Comparison of ENCODE assay signal across 17 cellular contexts in the genomic region with DNA sequence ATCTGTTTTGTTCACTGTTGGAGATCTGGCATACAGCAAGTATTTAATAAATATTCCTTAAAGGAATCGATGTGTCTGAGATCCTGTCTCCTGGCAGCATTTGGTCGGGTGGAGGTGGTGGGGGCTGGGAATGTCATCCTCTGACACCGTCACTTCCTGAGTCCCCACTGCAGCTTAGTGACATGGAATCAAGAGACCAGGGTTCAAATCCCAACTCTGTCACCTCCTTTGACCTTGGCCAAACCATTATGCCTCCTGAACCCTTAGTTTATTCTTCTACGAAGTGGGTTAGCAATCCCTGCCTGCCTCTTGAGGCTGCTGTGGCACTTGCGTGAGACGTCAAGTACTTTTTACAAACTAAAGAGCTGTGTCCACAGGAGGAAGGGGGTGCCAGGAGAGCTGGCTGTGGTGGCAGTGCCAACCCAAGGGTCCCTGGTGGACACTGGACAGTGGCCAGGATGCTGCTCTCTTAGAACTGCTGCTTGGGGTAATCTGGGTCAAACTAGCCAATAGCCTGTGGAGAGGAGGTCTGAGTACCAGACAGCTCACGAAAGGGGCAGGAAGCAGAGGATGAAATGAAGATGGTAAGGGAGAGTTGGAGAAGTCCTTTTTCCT. TPM values are rescaled to one million over a fixed set of nuclear protein-coding genes. Genes with fewer than 3 reads are reported as not detected.
DNase-seq lines count a peak whose midpoint lies in the region; ATAC-seq and TF ChIP-seq lines count a peak whose summit lies in the region.
"Had no signal": no experiment of that assay in that cellular context is flagged by ENCODE, and none has a peak within 500 bp of the region (broad histone marks: within the 10 kb centered on the region; RNA-seq: fewer than 3 reads in every experiment).

No MANE protein-coding gene starts in this region.

- H3K9ac ChIP-seq in endodermal cell (ENCODE audit: extremely low read depth, low read length, poor library complexity, severe bottlenecking) (no peak overlapping the region), neural progenitor cell (no peak overlapping the region)

- H3K27me3 ChIP-seq in endodermal cell (ENCODE audit: control insufficient read depth, insufficient read depth, low read length, poor library complexity, severe bottlenecking), result no peaks in the 10 kb centered on the region
- peaks cover 8% of the 10 kb centered on the region for H3K27me3 ChIP-seq in neural progenitor cell
- H3K27me3 ChIP-seq in esophagus squamous epithelium, result no peaks in the 10 kb centered on the region

- H3K27ac ChIP-seq in endodermal cell (ENCODE audit: low read depth, low read length) (no peak overlapping the region), neural progenitor cell (no peak overlapping the region), esophagus squamous epithelium (no peak overlapping the region)
- H3K27ac ChIP-seq: epithelial cell of prostate, foreskin keratinocyte had no signal

- no peak overlapping the region for H3K4me3 ChIP-seq in endodermal cell (ENCODE audit: low read length)
- H3K4me3 ChIP-seq in neural progenitor cell, result no peak overlapping the region
- no peak overlapping the region for H3K4me3 ChIP-seq in esophagus squamous epithelium

- no peaks in the 10 kb centered on the region for H4K20me1 ChIP-seq in neural progenitor cell (ENCODE audit: low read depth)

- no peak for ATAC-seq in T-helper 17 cell
- ATAC-seq in HG03469 (IDR thresholded peaks at IDR 0.05; ENCODE audit: unreplicated experiment), result no peak
- ATAC-seq: foreskin keratinocyte had no signal

- TF ChIP-seq POLR2A in esophagus squamous epithelium (IDR thresholded peaks at IDR 0.05), result no peak

- H3K9me3 Mint-ChIP-seq in endodermal cell, result no peaks in the 10 kb centered on the region
- H3K9me3 Mint-ChIP-seq in neural progenitor cell, result no peaks in the 10 kb centered on the region
- no peaks in the 10 kb centered on the region for H3K9me3 Mint-ChIP-seq in activated CD4-positive, alpha-beta T cell treated with anti-CD3 and anti-CD28 coated beads, Interleukin-2, amount 10 ng/mL, durations not matched to agents 24 days and 14 days
- H3K9me3 Mint-ChIP-seq: CD4-positive, alpha-beta T cell; HFFc6; mesothelial cell of epicardium had no signal

- DNase-seq in T-helper 17 cell (no peak), endodermal cell (peak; percentile 42), neural progenitor cell (ENCODE audit: low spot score) (no peak), superior temporal gyrus (ENCODE audit: extremely low spot score) (peak; percentile 12), esophagus squamous epithelium (lab: John Stamatoyannopoulos, UW) (no peak)
- DNase-seq in activated CD4-positive, alpha-beta T cell treated with anti-CD3 and anti-CD28 coated beads, Interleukin-2, amount 10 ng/mL, durations not matched to agents 24 days and 14 days, result no peak
- DNase-seq: activated CD4-positive, alpha-beta T cell treated with anti-CD3 and anti-CD28 coated beads for 1 hour; DMS153; foreskin keratinocyte; HFFc6; NCI-H1436; stimulated activated CD4-positive, alpha-beta T cell treated with anti-CD3 and anti-CD28 coated beads, Interleukin-12 subunit alpha, Interleukin-12 subunit beta, amount 100 ng/mL, for 4 hours; SW 1271 had no signal

- TF ChIP-seq CTCF in endodermal cell (conservative IDR thresholded peaks at IDR 0.05), result no peak
- no peak for TF ChIP-seq CTCF in neural progenitor cell (IDR thresholded peaks at IDR 0.05)
- no peak for TF ChIP-seq CTCF in esophagus squamous epithelium (IDR thresholded peaks at IDR 0.05)

- no peaks in the 10 kb centered on the region for H3K79me2 ChIP-seq in neural progenitor cell (ENCODE audit: low read depth)

- H2AFZ ChIP-seq in neural progenitor cell (replicated peaks), result no peak overlapping the region

- peak overlapping the region; percentile 59 for H3K27ac Mint-ChIP-seq in T-helper 17 cell
- H3K27ac Mint-ChIP-seq in endodermal cell, result no peak overlapping the region
- H3K27ac Mint-ChIP-seq in neural progenitor cell, result peak overlapping the region; percentile 63
- H3K27ac Mint-ChIP-seq in activated CD4-positive, alpha-beta T cell treated with anti-CD3 and anti-CD28 coated beads, Interleukin-2, amount 10 ng/mL, durations not matched to agents 24 days and 14 days, result no peak overlapping the region
- H3K27ac Mint-ChIP-seq: CD4-positive, alpha-beta T cell; HFFc6; mesothelial cell of epicardium had no signal

- no peaks in the 10 kb centered on the region for H3F3A ChIP-seq in neural progenitor cell (ENCODE audit: low read depth)

- intact Hi-C loops in activated CD4-positive, alpha-beta T cell treated with anti-CD3 and anti-CD28 coated beads, Interleukin-2, amount 10 ng/mL, durations not matched to agents 24 days and 14 days (cut with micrococcal nuclease), result loop anchor here (10.0 kb wide), 2 partner anchors 274 to 296 kb away; no protein-coding TSS in a partner anchor
- intact Hi-C loops in esophagus squamous epithelium (cut with DNase I), result no loop called here

- H3K36me3 ChIP-seq in endodermal cell (ENCODE audit: control insufficient read depth, insufficient read depth, low read length) (no peaks in the 10 kb centered on the region), neural progenitor cell (no peaks in the 10 kb centered on the region), esophagus squamous epithelium (no peaks in the 10 kb centered on the region)

- peaks cover 36% of the 10 kb centered on the region for H3K4me1 Mint-ChIP-seq in T-helper 17 cell
- peaks cover 58% of the 10 kb centered on the region for H3K4me1 Mint-ChIP-seq in endodermal cell
- H3K4me1 Mint-ChIP-seq in neural progenitor cell, result peaks cover 43% of the 10 kb centered on the region
- H3K4me1 Mint-ChIP-seq in activated CD4-positive, alpha-beta T cell treated with anti-CD3 and anti-CD28 coated beads, Interleukin-2, amount 10 ng/mL, durations not matched to agents 24 days and 14 days, result peaks cover 33% of the 10 kb centered on the region

- H3K4me1 ChIP-seq in endodermal cell (ENCODE audit: control insufficient read depth, insufficient read depth, low read length), result peaks cover 32% of the 10 kb centered on the region
- H3K4me1 ChIP-seq in neural progenitor cell, result peaks cover 20% of the 10 kb centered on the region
- H3K4me1 ChIP-seq in esophagus squamous epithelium, result no peaks in the 10 kb centered on the region
- H3K4me1 ChIP-seq: foreskin keratinocyte had no signal

- H3K36me3 Mint-ChIP-seq in T-helper 17 cell (ENCODE audit: low read depth) (peaks cover 5% of the 10 kb centered on the region), endodermal cell (ENCODE audit: low read depth) (no peaks in the 10 kb centered on the region), neural progenitor cell (no peaks in the 10 kb centered on the region)
- no peaks in the 10 kb centered on the region for H3K36me3 Mint-ChIP-seq in activated CD4-positive, alpha-beta T cell treated with anti-CD3 and anti-CD28 coated beads, Interleukin-2, amount 10 ng/mL, durations not matched to agents 24 days and 14 days (ENCODE audit: low read depth)
- H3K36me3 Mint-ChIP-seq: mesothelial cell of epicardium had no signal

- H3K4me3 Mint-ChIP-seq in T-helper 17 cell, result no peak overlapping the region
- no peak overlapping the region for H3K4me3 Mint-ChIP-seq in endodermal cell
- H3K4me3 Mint-ChIP-seq in neural progenitor cell, result no peak overlapping the region
- no peak overlapping the region for H3K4me3 Mint-ChIP-seq in activated CD4-positive, alpha-beta T cell treated with anti-CD3 and anti-CD28 coated beads, Interleukin-2, amount 10 ng/mL, durations not matched to agents 24 days and 14 days
- H3K4me3 Mint-ChIP-seq: CD4-positive, alpha-beta T cell; HFFc6; mesothelial cell of epicardium had no signal

- H3K4me2 ChIP-seq in neural progenitor cell, result no peak overlapping the region

- H3K27me3 Mint-ChIP-seq in T-helper 17 cell, result peaks cover 10% of the 10 kb centered on the region
- peaks cover 6% of the 10 kb centered on the region for H3K27me3 Mint-ChIP-seq in endodermal cell (ENCODE audit: insufficient read depth)
- peaks cover 17% of the 10 kb centered on the region for H3K27me3 Mint-ChIP-seq in neural progenitor cell (ENCODE audit: insufficient read depth, low read depth)
- peaks cover 15% of the 10 kb centered on the region for H3K27me3 Mint-ChIP-seq in activated CD4-positive, alpha-beta T cell treated with anti-CD3 and anti-CD28 coated beads, Interleukin-2, amount 10 ng/mL, durations not matched to agents 24 days and 14 days
- H3K27me3 Mint-ChIP-seq: CD4-positive, alpha-beta T cell had no signal

- H3K9me3 ChIP-seq in T-helper 17 cell (ENCODE audit: control insufficient read depth, low read length, poor library complexity, severe bottlenecking), result no peaks in the 10 kb centered on the region
- H3K9me3 ChIP-seq in endodermal cell (ENCODE audit: control insufficient read depth, low read length), result no peaks in the 10 kb centered on the region
- H3K9me3 ChIP-seq in neural progenitor cell (ENCODE audit: low read depth), result no peaks in the 10 kb centered on the region
- H3K9me3 ChIP-seq in esophagus squamous epithelium, result no peaks in the 10 kb centered on the region

- 92 to 100% methylated on average over 1 to 7 of the region's 7 CpGs for WGBS in endodermal cell (ENCODE audit: insufficient coverage in 1 of 2, insufficient read length in 1 of 2), 2 experiments
- WGBS in esophagus squamous epithelium, 2 donors, result 79 to 82% methylated on average over 4 to 7 of the region's 7 CpGs

RNA-seq across cellular contexts. Expression of a gene that starts 8.0 kb away (rescaled TPM):
- total RNA-seq in T-helper 17 cell, result 10 to 100 TPM; 30.0 to 34.0 TPM
- 10 to 100 TPM; 65.3 to 67.5 TPM for total RNA-seq in endodermal cell
- 77.5 TPM for polyA plus RNA-seq in endodermal cell (2013, experiment 1 of 2)
- polyA plus RNA-seq in endodermal cell (2013, experiment 2 of 2), result 68.6 TPM
- total RNA-seq in neural progenitor cell (ENCODE audit: low replicate concordance), result 5.8 and 12.3 TPM in 2 replicates
- 66.3 and 71.7 TPM in 2 replicates for total RNA-seq in activated CD4-positive, alpha-beta T cell treated with anti-CD3 and anti-CD28 coated beads, Interleukin-2, amount 10 ng/mL, durations not matched to agents 24 days and 14 days
- 10 to 100 TPM; 28.2 to 79.5 (median 40.4) TPM for total RNA-seq in esophagus squamous epithelium

Comparison
In these comparisons a context has a peak if more than half of its experiments do, and no peak if none do; other contexts are left out.
1. DNase-seq: peak in endodermal cell (single experiment) and superior temporal gyrus (single experiment); none in T-helper 17 cell (0 of 3), neural progenitor cell (single experiment), activated CD4-positive, alpha-beta T cell treated with anti-CD3 and anti-CD28 coated beads, Interleukin-2, amount 10 ng/mL, durations not matched to agents 24 days and 14 days (single experiment) and esophagus squamous epithelium (single experiment).
2. H3K27ac Mint-ChIP-seq: peak in T-helper 17 cell (single experiment) and neural progenitor cell (single experiment); none in endodermal cell (single experiment) and activated CD4-positive, alpha-beta T cell treated with anti-CD3 and anti-CD28 coated beads, Interleukin-2, amount 10 ng/mL, durations not matched to agents 24 days and 14 days (single experiment).